ENCODE assay signal across 8 cellular contexts in genomic region chr10:131981429-131982184, GRCh38. TPM values are rescaled to one million over a fixed set of nuclear protein-coding genes. Genes with fewer than 3 reads are reported as not detected.
A peak's percentile ranks its signal among the peaks of the same experiment; 100 is the strongest.
DNase-seq lines count a peak whose midpoint lies in the region; ATAC-seq and TF ChIP-seq lines count a peak whose summit lies in the region.

BNIP3 (minus strand) TSS chr10:131981923; CDS start chr10:131981806, 117 bp downstream.

- H3K27me3 ChIP-seq in aorta (ENCODE audit: control insufficient read depth in 1 of 2, insufficient read depth in 2 of 2, low read length in 1 of 2) = no peaks in the 10 kb centered on the region

- H3K4me3 ChIP-seq in GM12875 (ENCODE audit: low read depth, low read length) (peak within 1 kb of the TSS; percentile 71), astrocyte of the cerebellum (ENCODE audit: low read depth, low read length) (peak within 1 kb of the TSS; percentile 88), aorta (ENCODE audit: low read length in 2 of 2) (peak within 1 kb of the TSS; percentile 40 to 97)

- no peaks in the 10 kb centered on the region for H3K4me1 ChIP-seq in aorta (ENCODE audit: control insufficient read depth in 1 of 2, insufficient read depth in 2 of 2, low read length in 2 of 2)

- ATAC-seq in HG02610 (IDR thresholded peaks at IDR 0.05; ENCODE audit: unreplicated experiment) = peak; percentile 90
- ATAC-seq in aorta (ENCODE audit: low FRiP score) = peak; percentile 94

- TF ChIP-seq CTCF in GM12875 (IDR thresholded peaks at IDR 0.05; ENCODE audit: borderline replicate concordance, insufficient read depth, low read depth, low read length) (no peak), astrocyte of the cerebellum (IDR thresholded peaks at IDR 0.05; ENCODE audit: low read depth, low read length, missing control alignments) (peak; percentile 17)

- DNase-seq in NCI-H1417 (lab: John Stamatoyannopoulos, UW) (peak; percentile 88 to 92 (median 90)), T-helper 9 cell (peak; percentile 96), astrocyte of the cerebellum (ENCODE audit: low read depth) (peak; percentile 78), hepatic stellate cell (ENCODE audit: low spot score) (peak; percentile 99), renal cortical epithelial cell (ENCODE audit: low read depth) (peak; percentile 66), aorta (peak; percentile 95 to 99)

- intact Hi-C loops in aorta (cut with DNase I) = loop anchor here in 1 of 2 donors (5.0 kb wide), 1 partner anchor 34 kb away; no protein-coding TSS in a partner anchor

- no peaks in the 10 kb centered on the region for H3K36me3 ChIP-seq in aorta (ENCODE audit: control insufficient read depth in 1 of 2, insufficient read depth in 2 of 2, low read length in 1 of 2)

- 1% methylated on average over 83 to 100 of the region's 100 CpGs for WGBS in aorta, 2 donors

- in situ Hi-C loops in astrocyte of the cerebellum (cut with HindIII; ENCODE audit: low sequenced_read_pairs) = loop anchor here (5.0 kb wide), 1 partner anchor 84 kb away; no protein-coding TSS in a partner anchor

- H3K9me3 ChIP-seq in aorta (ENCODE audit: control insufficient read depth, low read length) = peaks cover 1% of the 10 kb centered on the region

- no peak within 1 kb of the TSS for H3K27ac ChIP-seq in aorta (ENCODE audit: low read depth in 1 of 2, low read length in 2 of 2)

RNA-seq across cellular contexts. Expression of gene BNIP3, which starts in this region (rescaled TPM):
- total RNA-seq in renal cortical epithelial cell = 141 and 278 TPM in 2 replicates
- total RNA-seq in aorta = 10 to 100 TPM; 29.4 to 32.7 TPM
- 10 to 100 TPM; 17.3 to 20.4 TPM for polyA plus RNA-seq in aorta
